In the genomic region with DNA sequence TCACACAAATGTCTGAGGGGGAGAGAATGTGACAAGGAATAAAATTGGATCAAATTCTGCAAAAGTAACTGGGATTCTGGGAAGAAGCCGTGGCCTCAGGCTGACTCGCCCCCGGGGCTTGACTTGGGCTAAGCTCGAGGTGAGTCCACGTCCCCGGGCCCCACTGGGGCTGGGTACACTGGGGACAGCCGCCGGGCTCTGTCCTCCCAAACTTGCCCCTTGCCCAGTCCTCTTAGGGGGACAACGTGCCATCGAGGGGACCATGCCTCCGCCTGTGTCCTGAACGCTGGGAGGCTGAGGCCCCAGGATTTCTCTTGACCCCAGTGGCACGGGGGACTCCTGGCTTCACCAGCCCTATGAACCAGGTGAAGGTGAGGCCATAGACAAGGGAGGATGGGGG, we compare ENCODE assay signal across 11 cellular contexts. TPM values are rescaled to one million over a fixed set of nuclear protein-coding genes. Genes with fewer than 3 reads are reported as not detected.
"Had no signal": no experiment of that assay in that cellular context is flagged by ENCODE, and none has a peak within 500 bp of the region (broad histone marks: within the 10 kb centered on the region; RNA-seq: fewer than 3 reads in every experiment).

No MANE protein-coding gene starts in this region.

- H3K4me1 Mint-ChIP-seq: IgD-negative memory B cell had no signal

- DNase-seq: GM23248, GOT3, H7, HFFc6 had no signal

- H3K9me3 Mint-ChIP-seq: HFFc6, IgD-negative memory B cell had no signal

- H3K36me3 ChIP-seq: HAP-1 had no signal

- H3K4me3 ChIP-seq: GM23248, HAP-1 had no signal

- H3K4me1 ChIP-seq: HAP-1 had no signal

- H3K36me3 Mint-ChIP-seq: IgD-negative memory B cell had no signal

- H3K27ac ChIP-seq: GM23248, HL-60 had no signal

- ATAC-seq: HCT116, HepG2 had no signal

- H3K9me3 ChIP-seq: HAP-1 had no signal

- H3K4me3 Mint-ChIP-seq: HFFc6 had no signal

- H3K27ac Mint-ChIP-seq: HFFc6 had no signal

RNA-seq across cellular contexts. Expression of a gene that starts 21.1 kb away (rescaled TPM):
- total RNA-seq: GM23248, H4, HFFc6, HT1080 had no signal

RNA-seq across cellular contexts. Expression of a gene that starts 23.0 kb away (rescaled TPM):
- total RNA-seq: GM23248, H4, H7, HepG2, HFFc6, HT1080 had no signal
